ENCODE assay signal across 1 cellular context in the genomic region with DNA sequence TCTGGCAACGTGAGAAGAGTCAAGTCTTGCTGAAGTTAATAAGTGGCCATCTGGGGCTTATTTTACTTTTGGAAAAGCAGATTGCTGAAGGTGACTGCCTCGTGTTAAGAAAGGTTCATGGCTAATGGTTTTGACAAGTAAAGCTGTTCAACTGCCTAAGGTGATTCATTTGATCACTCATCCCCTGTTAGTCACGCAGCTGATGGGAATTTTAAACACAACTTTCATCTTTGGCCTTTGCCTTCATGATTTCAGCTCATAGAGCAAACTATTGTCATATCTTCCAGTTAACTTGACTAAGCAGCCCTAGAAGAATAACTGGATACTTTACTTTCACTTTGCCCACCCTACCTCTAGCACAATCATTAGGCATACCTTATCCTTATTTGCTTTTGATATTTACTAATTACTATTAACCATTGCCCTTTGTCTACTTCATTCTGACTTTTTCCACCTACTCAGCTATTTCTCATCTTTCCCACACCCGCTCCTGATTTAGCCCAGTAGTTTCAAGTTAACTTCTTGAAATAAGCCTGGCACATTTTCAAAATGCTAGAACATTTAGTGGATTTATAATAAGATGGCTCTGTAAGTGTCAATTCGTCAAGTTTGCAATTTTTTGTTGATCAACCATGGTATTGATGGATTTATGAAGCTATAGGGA.
TF ChIP-seq lines count a peak whose summit lies in the region.

No MANE protein-coding gene starts in this region.

TF ChIP-seq in endothelial cell of umbilical vein, 7 proteins besides CTCF, POLR2A, EP300 and RAD21:
- TF ChIP-seq POLR2AphosphoS5 (IDR thresholded peaks at IDR 0.05; ENCODE audit: insufficient read depth, low read depth, low read length) = no peak
- peak; percentile 47 for TF ChIP-seq FOS (IDR thresholded peaks at IDR 0.05; ENCODE audit: borderline replicate concordance, insufficient read depth, low read length)
- no peak for TF ChIP-seq JUN (IDR thresholded peaks at IDR 0.05; ENCODE audit: borderline replicate concordance, insufficient read depth, insufficient read length, low read depth)
- no peak for TF ChIP-seq GATA2 (IDR thresholded peaks at IDR 0.05; ENCODE audit: insufficient read depth, insufficient read length, low read depth, low read length)
